In the genomic region with DNA sequence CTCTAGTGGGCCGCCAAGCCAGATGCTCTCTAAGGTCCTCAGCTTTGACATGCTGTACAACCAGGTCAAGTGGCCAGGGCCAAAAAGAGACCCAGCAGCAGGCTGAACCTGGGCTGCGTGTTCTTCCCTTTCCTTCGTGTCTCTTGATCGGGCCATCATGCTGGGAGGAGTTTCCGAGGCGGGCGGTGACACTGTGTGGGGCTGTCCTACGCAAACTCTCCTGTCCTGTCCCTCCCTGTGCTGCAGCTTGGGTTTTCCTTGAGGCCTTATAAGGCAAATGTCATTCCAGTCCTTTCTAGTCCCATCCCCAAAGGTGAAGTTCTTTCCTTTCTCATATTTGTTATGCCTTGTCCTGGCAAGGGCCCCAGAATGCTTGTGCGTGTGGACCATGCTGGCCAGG, we compare ENCODE assay signal across 21 cellular contexts. TPM values are rescaled to one million over a fixed set of nuclear protein-coding genes. Genes with fewer than 3 reads are reported as not detected.
DNase-seq lines count a peak whose midpoint lies in the region; ATAC-seq, FAIRE-seq and TF ChIP-seq lines count a peak whose summit lies in the region.
"Had no signal": no experiment of that assay in that cellular context is flagged by ENCODE, and none has a peak within 500 bp of the region (broad histone marks: within the 10 kb centered on the region; RNA-seq: fewer than 3 reads in every experiment).

No MANE protein-coding gene starts in this region.

- H3K79me2 ChIP-seq in H9 (ENCODE audit: insufficient read depth, low read length): no peaks in the 10 kb centered on the region
- no peaks in the 10 kb centered on the region for H3K79me2 ChIP-seq in Loucy (ENCODE audit: insufficient read depth, low read length)
- peaks cover 0 to 6% of the 10 kb centered on the region in 2 experiments; a peak in 1 of 4 replicates for H3K79me2 ChIP-seq in H1 (ENCODE audit: control insufficient read depth in 1 of 2, insufficient read depth in 2 of 2, low read length in 2 of 2)

- ATAC-seq in HG03354 (IDR thresholded peaks at IDR 0.05; ENCODE audit: poor library complexity, severe bottlenecking, unreplicated experiment): no peak
- ATAC-seq: activated T-helper 17 cell treated with anti-CD3 and anti-CD28 coated beads, Interleukin-2, amount 50 U/mL, for 72 hours; natural killer cell treated with Interleukin-12 subunit alpha and Interleukin-12 subunit beta and Interleukin-15 and Interleukin-18, amount 100 ng/mL, for 72 hours; pancreas; stimulated activated naive CD8-positive, alpha-beta T cell treated with anti-CD3 and anti-CD28 coated beads, Interleukin-15, Interleukin-2, amounts not matched to agents 100 U/mL and 50 U/mL, for 24 hours had no signal

- H4K8ac ChIP-seq in H9 (replicated peaks; ENCODE audit: insufficient read length, low read depth, low read length): no peak overlapping the region
- H4K8ac ChIP-seq in H1 (ENCODE audit: extremely low read depth, insufficient read depth, low read length): no peak overlapping the region; the same call in 1 of the 2 replicates

- H3K9ac ChIP-seq in H9 (ENCODE audit: extremely low read depth, insufficient read length, low read length) (no peak overlapping the region), Loucy (ENCODE audit: low read depth, low read length, poor library complexity, severe bottlenecking) (peak overlapping the region; percentile 10), H1 (replicated peaks in 1 of 4; ENCODE audit: extremely low read depth in 1 of 4, low read depth in 3 of 4, low read length in 3 of 4) (no peak overlapping the region)

- no peaks in the 10 kb centered on the region for H3F3A ChIP-seq in Loucy (ENCODE audit: low read depth)

- H3K18ac ChIP-seq in H9 (ENCODE audit: insufficient read length, low read depth, low read length) (no peak overlapping the region), H1 (ENCODE audit: extremely low read depth, low read length) (no peak overlapping the region)

- H3K27me3 ChIP-seq in H9 (ENCODE audit: insufficient read depth, low read length) (no peaks in the 10 kb centered on the region), Loucy (ENCODE audit: insufficient read depth, low read length, poor library complexity, severe bottlenecking) (no peaks in the 10 kb centered on the region), H1 (replicated peaks in 1 of 4; ENCODE audit: control insufficient read depth in 3 of 4, extremely low read depth in 1 of 4, insufficient read depth in 3 of 4, low read length in 3 of 4) (no peaks in the 10 kb centered on the region; a peak in 1 of 7 replicates)
- H3K27me3 ChIP-seq: MG63, pancreas had no signal

- CTCF ChIA-PET in H1 (lab: Charles Lee; ENCODE audit: partially characterized antibody): interaction anchor here (0.8 to 86.2 kb wide), 7 partner anchors 10 to 388 kb away, joined by 3 to 1640 read pairs (median 7); no protein-coding TSS in a partner anchor

- H4K20me1 ChIP-seq in H9 (ENCODE audit: control insufficient read depth, insufficient read depth, insufficient read length): no peaks in the 10 kb centered on the region
- H4K20me1 ChIP-seq in Loucy (ENCODE audit: insufficient read depth, low read length, poor library complexity, severe bottlenecking): no peaks in the 10 kb centered on the region
- no peaks in the 10 kb centered on the region for H4K20me1 ChIP-seq in H1 (replicated peaks in 1 of 2; ENCODE audit: control insufficient read depth in 1 of 2, insufficient read depth in 2 of 2, low read length in 2 of 2)

- no peak for TF ChIP-seq RAD21 in H1 (IDR thresholded peaks at IDR 0.05 in 1 of 2, conservative IDR thresholded peaks at IDR 0.05 in 1 of 2; ENCODE audit: low read depth in 2 of 2, low read length in 2 of 2)

- no peaks in the 10 kb centered on the region for H3K27me3 Mint-ChIP-seq in H9 (ENCODE audit: low read depth)
- peaks cover 35% of the 10 kb centered on the region for H3K27me3 Mint-ChIP-seq in progenitor cell of endocrine pancreas
- H3K27me3 Mint-ChIP-seq: natural killer cell treated with Interleukin-12 subunit alpha and Interleukin-12 subunit beta and Interleukin-15 and Interleukin-18, amount 100 ng/mL, for 72 hours had no signal

- H3K4me3 Mint-ChIP-seq in H9: no peak overlapping the region
- no peak overlapping the region for H3K4me3 Mint-ChIP-seq in progenitor cell of endocrine pancreas (ENCODE audit: low read depth)
- H3K4me3 Mint-ChIP-seq: activated naive CD8-positive, alpha-beta T cell treated with anti-CD3 and anti-CD28 coated beads, Interleukin-2, amount 10 ng/mL, durations not matched to agents 7 days and 5 days; activated T-helper 17 cell treated with anti-CD3 and anti-CD28 coated beads, Interleukin-2, amount 50 U/mL, for 72 hours; natural killer cell treated with Interleukin-12 subunit alpha and Interleukin-12 subunit beta and Interleukin-15 and Interleukin-18, amount 100 ng/mL, for 72 hours had no signal

- DNase-seq in H9: no peak
- no peak for DNase-seq in H1 (ENCODE audit: low read depth in 1 of 2, low spot score in 2 of 2)
- no peak for DNase-seq in progenitor cell of endocrine pancreas (ENCODE audit: low spot score, unreplicated experiment)
- no peak for DNase-seq in GM19238 (ENCODE audit: insufficient read length, low spot score)
- no peak for DNase-seq in stimulated activated CD4-positive, alpha-beta T cell treated with anti-CD3 and anti-CD28 coated beads, Interleukin-15, amount 100 ng/mL, for 24 hours
- DNase-seq: activated CD4-positive, alpha-beta T cell treated with anti-CD3 and anti-CD28 coated beads for 48 hours; activated naive CD8-positive, alpha-beta T cell treated with anti-CD3 and anti-CD28 coated beads, Interleukin-2, amount 10 ng/mL, durations not matched to agents 7 days and 5 days; dermis blood vessel endothelial cell; hypothalamus; islet precursor cell; MG63; NCI-H82; OCI-M1; pancreas; SIG-M5; stimulated activated naive CD8-positive, alpha-beta T cell treated with anti-CD3 and anti-CD28 coated beads, Interleukin-15, Interleukin-2, amounts not matched to agents 100 U/mL and 50 U/mL, for 24 hours had no signal

- H3K4ac ChIP-seq in H9 (ENCODE audit: low read depth, low read length): no peak overlapping the region
- no peak overlapping the region for H3K4ac ChIP-seq in H1 (replicated peaks; ENCODE audit: insufficient read length, low read depth, low read length)

- no peak overlapping the region for H3K4me2 ChIP-seq in H9 (ENCODE audit: insufficient read depth, insufficient read length, low read length)
- peak overlapping the region; percentile 54 for H3K4me2 ChIP-seq in Loucy (ENCODE audit: low read depth, low read length, poor library complexity, severe bottlenecking)
- no peak overlapping the region for H3K4me2 ChIP-seq in H1 (ENCODE audit: insufficient read depth in 1 of 2, low read depth in 2 of 2, low read length in 2 of 2)

- H3K27ac ChIP-seq in H9 (ENCODE audit: insufficient read length, low read depth, low read length) (no peak overlapping the region), H1 (ENCODE audit: low read depth, low read length) (no peak overlapping the region)
- H3K27ac ChIP-seq: pancreas had no signal

- H3K36me3 ChIP-seq in Loucy (ENCODE audit: insufficient read depth, low read length) (no peaks in the 10 kb centered on the region), H1 (ENCODE audit: control insufficient read depth in 2 of 4, insufficient read depth in 4 of 4, low read length in 3 of 4) (no peaks in the 10 kb centered on the region; a peak in 2 of 8 replicates)
- H3K36me3 ChIP-seq: MG63 had no signal

- H3K23me2 ChIP-seq in H9 (ENCODE audit: insufficient read length, low read depth, low read length, poor library complexity, severe bottlenecking): no peaks in the 10 kb centered on the region
- no peaks in the 10 kb centered on the region for H3K23me2 ChIP-seq in H1 (ENCODE audit: low read depth, low read length)

- no peak overlapping the region for H2BK20ac ChIP-seq in H9 (ENCODE audit: low read depth, low read length, poor library complexity, severe bottlenecking)
- H2BK20ac ChIP-seq in H1 (ENCODE audit: low read length): no peak overlapping the region

- H3K4me1 Mint-ChIP-seq in H9 (peaks cover 8 to 11% of the 10 kb centered on the region in 2 experiments), progenitor cell of endocrine pancreas (ENCODE audit: low read depth) (peaks cover 11% of the 10 kb centered on the region)
- H3K4me1 Mint-ChIP-seq: activated naive CD8-positive, alpha-beta T cell treated with anti-CD3 and anti-CD28 coated beads, Interleukin-2, amount 10 ng/mL, durations not matched to agents 7 days and 5 days; activated T-helper 17 cell treated with anti-CD3 and anti-CD28 coated beads, Interleukin-2, amount 50 U/mL, for 72 hours had no signal

- H3K79me1 ChIP-seq in H9 (ENCODE audit: insufficient read depth, low read depth, low read length, poor library complexity, severe bottlenecking) (no peaks in the 10 kb centered on the region), H1 (ENCODE audit: low read depth, low read length) (peaks cover 14% of the 10 kb centered on the region)

- H2BK120ac ChIP-seq in H9 (ENCODE audit: low read depth, low read length, poor library complexity, severe bottlenecking): no peak overlapping the region
- no peak overlapping the region for H2BK120ac ChIP-seq in H1 (replicated peaks; ENCODE audit: low read depth, low read length)

- H3T11ph ChIP-seq in H9 (ENCODE audit: low read length): no peak overlapping the region

- no peak for FAIRE-seq in H1 (lab: Jason Lieb, UNC)
- FAIRE-seq: GM18507, pancreas had no signal

- TF ChIP-seq EP300 in H1 (IDR thresholded peaks at IDR 0.05; ENCODE audit: borderline replicate concordance in 1 of 2, low read depth in 2 of 2, low read length in 2 of 2): no peak

- no peak for TF ChIP-seq CTCF in H9 (conservative IDR thresholded peaks at IDR 0.05)
- TF ChIP-seq CTCF in Loucy (conservative IDR thresholded peaks at IDR 0.05; ENCODE audit: low read length): no peak
- TF ChIP-seq CTCF in H1 (IDR thresholded peaks at IDR 0.05; ENCODE audit: control extremely low read depth in 1 of 3, insufficient read depth in 1 of 3, low read depth in 1 of 3, low read length in 3 of 3): no peak
- no peak for TF ChIP-seq CTCF in progenitor cell of endocrine pancreas (IDR thresholded peaks at IDR 0.05; ENCODE audit: unreplicated experiment)

- H3K4me3 ChIP-seq in Loucy (ENCODE audit: low read length, poor library complexity, severe bottlenecking) (no peak overlapping the region), H1 (ENCODE audit: extremely low read depth in 1 of 4, insufficient read depth in 2 of 4, low read depth in 3 of 4, low read length in 4 of 4) (no peak overlapping the region)
- H3K4me3 ChIP-seq: MG63, pancreas had no signal

- H3K4me1 ChIP-seq in H9 (ENCODE audit: insufficient read depth, low read length) (no peaks in the 10 kb centered on the region), Loucy (ENCODE audit: insufficient read depth, low read length, poor library complexity, severe bottlenecking) (peaks cover 60% of the 10 kb centered on the region), H1 (replicated peaks in 1 of 4; ENCODE audit: control insufficient read depth in 3 of 4, insufficient read depth in 4 of 4, low read length in 3 of 4) (peaks cover 0 to 2% (median under 1%) of the 10 kb centered on the region in 4 experiments; a peak in 3 of 7 replicates)

- H3K23ac ChIP-seq in H9 (ENCODE audit: insufficient read length, low read depth, low read length): no peak overlapping the region
- H3K23ac ChIP-seq in H1 (ENCODE audit: insufficient read length): no peak overlapping the region

- H4K91ac ChIP-seq in H9 (ENCODE audit: insufficient read length, low read depth, low read length) (no peak overlapping the region), H1 (replicated peaks; ENCODE audit: insufficient read length, low read length) (no peak overlapping the region)

- H3K9me3 ChIP-seq in H9 (ENCODE audit: control insufficient read depth, low read depth, low read length): no peaks in the 10 kb centered on the region
- H3K9me3 ChIP-seq in Loucy (ENCODE audit: insufficient read depth, low read depth, low read length): no peaks in the 10 kb centered on the region
- H3K9me3 ChIP-seq in H1 (ENCODE audit: insufficient read depth in 2 of 2, low read depth in 1 of 2, low read length in 1 of 2): no peaks in the 10 kb centered on the region
- H3K9me3 ChIP-seq: MG63, pancreas had no signal

- H2BK15ac ChIP-seq in H9 (ENCODE audit: low read depth, low read length) (no peak overlapping the region), H1 (ENCODE audit: low read length) (no peak overlapping the region)

- H3K9me3 Mint-ChIP-seq in H9: no peaks in the 10 kb centered on the region
- no peaks in the 10 kb centered on the region for H3K9me3 Mint-ChIP-seq in progenitor cell of endocrine pancreas (ENCODE audit: low read depth)
- H3K9me3 Mint-ChIP-seq: activated naive CD8-positive, alpha-beta T cell treated with anti-CD3 and anti-CD28 coated beads, Interleukin-2, amount 10 ng/mL, durations not matched to agents 7 days and 5 days; activated T-helper 17 cell treated with anti-CD3 and anti-CD28 coated beads, Interleukin-2, amount 50 U/mL, for 72 hours; natural killer cell treated with Interleukin-12 subunit alpha and Interleukin-12 subunit beta and Interleukin-15 and Interleukin-18, amount 100 ng/mL, for 72 hours had no signal

- no peak overlapping the region for H2AFZ ChIP-seq in H9 (ENCODE audit: low read length)
- no peak overlapping the region for H2AFZ ChIP-seq in Loucy (ENCODE audit: low read length)
- no peak overlapping the region for H2AFZ ChIP-seq in H1 (ENCODE audit: low read length)

- H3K27ac Mint-ChIP-seq in H9 (peak overlapping the region; percentile 61 to 87 (median 82); a peak in 4 of 7 replicates), progenitor cell of endocrine pancreas (peak overlapping the region; percentile 35)
- H3K27ac Mint-ChIP-seq: activated naive CD8-positive, alpha-beta T cell treated with anti-CD3 and anti-CD28 coated beads, Interleukin-2, amount 10 ng/mL, durations not matched to agents 7 days and 5 days; activated T-helper 17 cell treated with anti-CD3 and anti-CD28 coated beads, Interleukin-2, amount 50 U/mL, for 72 hours; natural killer cell treated with Interleukin-12 subunit alpha and Interleukin-12 subunit beta and Interleukin-15 and Interleukin-18, amount 100 ng/mL, for 72 hours had no signal

- H3K56ac ChIP-seq in H9 (ENCODE audit: insufficient read length, low read depth, low read length) (no peak overlapping the region), H1 (replicated peaks; ENCODE audit: insufficient read length, low read depth, low read length) (no peak overlapping the region)

- H4K5ac ChIP-seq in H9 (ENCODE audit: insufficient read length, low read depth, low read length) (no peak overlapping the region), H1 (ENCODE audit: insufficient read length, low read depth, low read length) (no peak overlapping the region)

- no peak overlapping the region for H2AK5ac ChIP-seq in H9 (ENCODE audit: insufficient read length, low read length)
- H2AK5ac ChIP-seq in H1 (ENCODE audit: low read depth, low read length): no peak overlapping the region

- TF ChIP-seq POLR2A in H1 (IDR thresholded peaks at IDR 0.05; ENCODE audit: control extremely low read depth in 1 of 2, low read depth in 2 of 2, low read length in 2 of 2): no peak

- H3K14ac ChIP-seq in H9 (ENCODE audit: insufficient read depth, low read length): no peak overlapping the region
- no peak overlapping the region for H3K14ac ChIP-seq in H1 (ENCODE audit: insufficient read length)

- H2BK12ac ChIP-seq in H9 (ENCODE audit: insufficient read length, low read depth, low read length) (no peak overlapping the region), H1 (ENCODE audit: low read depth, low read length) (no peak overlapping the region)

- POLR2A ChIA-PET in H1 (lab: Charles Lee; ENCODE audit: partially characterized antibody): interaction anchor here (0.6 to 1.4 kb wide), 4 partner anchors 12 to 105 kb away, joined by 3 to 4 read pairs (median 4); no protein-coding TSS in a partner anchor

- no peaks in the 10 kb centered on the region for H3K9me2 ChIP-seq in Loucy (replicated peaks; ENCODE audit: low read depth, low read length)

- H2BK5ac ChIP-seq in H9 (ENCODE audit: insufficient read length, low read length): no peak overlapping the region
- H2BK5ac ChIP-seq in H1 (ENCODE audit: low read depth, low read length): no peak overlapping the region

- no CpG with 5 or more reads among the region's 9 CpGs for WGBS in H9 (ENCODE audit: extremely low coverage, insufficient read length, low lambda C conversion rate)
- 91% methylated on average over 9 of the region's 9 CpGs; no CpG with 5 or more reads in 1 of the 2 experiments for WGBS in H1 (ENCODE audit: extremely low coverage in 1 of 2, insufficient coverage in 1 of 2, insufficient read length in 1 of 2, insufficient replicate concordance in 2 of 2, low coverage in 1 of 2, low lambda C conversion rate in 2 of 2, missing lambda C conversion rate in 1 of 2), 2 experiments

- H3K36me3 Mint-ChIP-seq in H9 (ENCODE audit: insufficient read depth in 1 of 3, low read depth in 3 of 3) (peaks cover 2 to 28% (median 19%) of the 10 kb centered on the region in 3 experiments; a peak in 6 of 7 replicates), progenitor cell of endocrine pancreas (ENCODE audit: insufficient read depth) (peaks cover 6% of the 10 kb centered on the region)
- H3K36me3 Mint-ChIP-seq: activated naive CD8-positive, alpha-beta T cell treated with anti-CD3 and anti-CD28 coated beads, Interleukin-2, amount 10 ng/mL, durations not matched to agents 7 days and 5 days; natural killer cell treated with Interleukin-12 subunit alpha and Interleukin-12 subunit beta and Interleukin-15 and Interleukin-18, amount 100 ng/mL, for 72 hours had no signal

RNA-seq across cellular contexts. Expression of a gene that starts 56.7 kb away (rescaled TPM):
- total RNA-seq in H9 (2021) (20.2 and 21.4 TPM in 2 replicates), progenitor cell of endocrine pancreas (28.0 and 31.3 TPM in 2 replicates)
- 38.0 and 39.6 TPM in 2 replicates for total RNA-seq in H1 (2021; fragmentation: NEBNext Ultra II Directional; extraction: Animal tissue kit (Norgen Biotek cat#: 25700))
- 33.6 and 55.3 TPM in 2 replicates for polyA plus RNA-seq in H1 (2011; rRNA removed)
- 43.2 TPM for polyA plus RNA-seq in H1 (2011; cell fraction: cytosol; rRNA removed)
- 171 TPM for polyA plus RNA-seq in H1 (2011; cell fraction: nucleus; rRNA removed)
- 23.6 to 37.7 TPM (median 33.8 TPM) in 4 replicates for polyA plus RNA-seq in H1 (2012, experiment 1 of 2)
- 27.2 TPM for polyA plus RNA-seq in H1 (2012, experiment 2 of 2)
- polyA plus RNA-seq in H1 (2013, experiment 1 of 2): 17.0 TPM
- polyA plus RNA-seq in H1 (2013, experiment 2 of 2): 16.9 TPM
- 46.7 and 47.4 TPM in 2 replicates for polyA minus RNA-seq in H1 (2011; rRNA and poly(A)+ RNA removed)
- 33.8 TPM for polyA minus RNA-seq in H1 (2011; cell fraction: cytosol; rRNA and poly(A)+ RNA removed)
- polyA minus RNA-seq in H1 (2011; cell fraction: nucleus; rRNA and poly(A)+ RNA removed): 74.8 TPM
- total RNA-seq: activated T-helper 17 cell treated with anti-CD3 and anti-CD28 coated beads, Interleukin-2, amount 50 U/mL, for 72 hours; natural killer cell treated with Interleukin-12 subunit alpha and Interleukin-12 subunit beta and Interleukin-15 and Interleukin-18, amount 100 ng/mL, for 72 hours had no signal
